Comparison of ENCODE assay signal across 15 cellular contexts in the genomic region with DNA sequence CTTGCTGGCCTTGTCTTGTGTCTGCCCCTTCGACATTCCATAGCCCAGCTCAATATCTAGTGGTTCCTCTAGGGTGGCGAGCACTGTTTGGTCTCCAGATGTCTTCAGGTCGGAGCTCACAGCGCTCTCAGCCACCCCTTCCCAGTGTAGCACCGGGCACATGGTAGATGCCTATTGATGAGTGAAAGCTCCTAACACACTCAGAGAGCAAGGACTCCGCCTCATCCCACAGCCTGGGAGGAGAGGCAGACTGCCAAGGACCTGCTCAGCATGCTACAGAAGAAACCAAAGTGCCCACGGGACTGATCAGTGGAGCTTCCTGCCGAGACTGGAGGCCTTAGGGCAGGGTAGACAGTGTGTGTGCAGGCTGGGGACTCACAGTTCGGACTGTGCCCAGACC. TPM values are rescaled to one million over a fixed set of nuclear protein-coding genes. Genes with fewer than 3 reads are reported as not detected.
DNase-seq lines count a peak whose midpoint lies in the region; ATAC-seq and TF ChIP-seq lines count a peak whose summit lies in the region.
"Had no signal": no experiment of that assay in that cellular context is flagged by ENCODE, and none has a peak within 500 bp of the region (broad histone marks: within the 10 kb centered on the region; RNA-seq: fewer than 3 reads in every experiment).

No MANE protein-coding gene starts in this region.

- DNase-seq in Ammon's horn (ENCODE audit: low spot score), result peak; percentile 58
- DNase-seq in MG63, result peak; percentile 58
- DNase-seq in astrocyte of the cerebellum (ENCODE audit: low read depth), result peak; percentile 83
- peak; percentile 71 for DNase-seq in iris pigment epithelial cell (ENCODE audit: low read depth)
- DNase-seq in mucosa of descending colon, result no peak
- DNase-seq in SKM-1 treated with dmso at 0.1 percent for 144 hours (lab: John Stamatoyannopoulos, UW; ENCODE audit: unreplicated experiment), result no peak
- DNase-seq: activated T-cell treated with anti-CD3 and anti-CD28 coated beads, Interleukin-2, amount 50 U/mL, for 24 hours; SHP77 treated with DMSO at 0.1 percent for 48 hours; stomach; WERI-Rb-1 had no signal

- H3K36me3 ChIP-seq in MG63, result no peaks in the 10 kb centered on the region
- no peaks in the 10 kb centered on the region for H3K36me3 ChIP-seq in mucosa of descending colon (ENCODE audit: low read depth)
- H3K36me3 ChIP-seq: stomach, WERI-Rb-1 had no signal

- ATAC-seq in mucosa of descending colon, result no peak
- no peak for ATAC-seq in HG02623 (IDR thresholded peaks at IDR 0.05; ENCODE audit: unreplicated experiment)
- no peak for ATAC-seq in GM18861 (IDR thresholded peaks at IDR 0.05; ENCODE audit: unreplicated experiment)
- ATAC-seq: body of pancreas had no signal

- H3K27me3 ChIP-seq in MG63, result no peaks in the 10 kb centered on the region
- H3K27me3 ChIP-seq: body of pancreas, stomach had no signal

- H3K9me3 ChIP-seq in MG63 (no peaks in the 10 kb centered on the region), mucosa of descending colon (no peaks in the 10 kb centered on the region)
- H3K9me3 ChIP-seq: body of pancreas, stomach had no signal

- in situ Hi-C loops in astrocyte of the cerebellum (cut with HindIII; ENCODE audit: low sequenced_read_pairs), result no loop called here

- TF ChIP-seq CTCF in astrocyte of the cerebellum (IDR thresholded peaks at IDR 0.05; ENCODE audit: low read depth, low read length, missing control alignments) (no peak), mucosa of descending colon (IDR thresholded peaks at IDR 0.05) (no peak)

- no peaks in the 10 kb centered on the region for H3K4me1 ChIP-seq in mucosa of descending colon (ENCODE audit: low read depth)
- H3K4me1 ChIP-seq: body of pancreas had no signal

- H3K4me3 ChIP-seq in MG63, result no peak overlapping the region
- no peak overlapping the region for H3K4me3 ChIP-seq in astrocyte of the cerebellum (ENCODE audit: low read depth, low read length)
- no peak overlapping the region for H3K4me3 ChIP-seq in mucosa of descending colon
- H3K4me3 ChIP-seq: body of pancreas, stomach had no signal

- intact Hi-C loops in mucosa of descending colon (cut with DNase I, micrococcal nuclease), result no loop called here

RNA-seq across cellular contexts. Expression of a gene that starts 10.9 kb away (rescaled TPM):
- not detected in 2 replicates for total RNA-seq in MG63 (2014; rRNA removed; shearing (Covaris generic); ENCODE audit: low replicate concordance)
- total RNA-seq in mucosa of descending colon, result 10 to 100 TPM in 1 of 3 donors, 1 to 10 TPM in 2; 3.6 to 14.1 (median 9.2) TPM
- total RNA-seq: NCI-H460 had no signal

RNA-seq across cellular contexts. Expression of a gene that starts 51.5 kb away (rescaled TPM):
- not detected in 2 replicates for total RNA-seq in MG63 (2014; rRNA removed; shearing (Covaris generic); ENCODE audit: low replicate concordance)
- not detected for total RNA-seq in mucosa of descending colon
- total RNA-seq: body of pancreas, LHCN-M2, NCI-H460, stomach had no signal

Comparison
In these comparisons a context has a peak if more than half of its experiments do, and no peak if none do; other contexts are left out.
1. DNase-seq: peak in Ammon's horn (single experiment), MG63 (single experiment), astrocyte of the cerebellum (single experiment) and iris pigment epithelial cell (single experiment); none in mucosa of descending colon (0 of 3) and SKM-1 treated with dmso at 0.1 percent for 144 hours (single experiment).